ENCODE assay signal across 1 cellular context in the genomic region with DNA sequence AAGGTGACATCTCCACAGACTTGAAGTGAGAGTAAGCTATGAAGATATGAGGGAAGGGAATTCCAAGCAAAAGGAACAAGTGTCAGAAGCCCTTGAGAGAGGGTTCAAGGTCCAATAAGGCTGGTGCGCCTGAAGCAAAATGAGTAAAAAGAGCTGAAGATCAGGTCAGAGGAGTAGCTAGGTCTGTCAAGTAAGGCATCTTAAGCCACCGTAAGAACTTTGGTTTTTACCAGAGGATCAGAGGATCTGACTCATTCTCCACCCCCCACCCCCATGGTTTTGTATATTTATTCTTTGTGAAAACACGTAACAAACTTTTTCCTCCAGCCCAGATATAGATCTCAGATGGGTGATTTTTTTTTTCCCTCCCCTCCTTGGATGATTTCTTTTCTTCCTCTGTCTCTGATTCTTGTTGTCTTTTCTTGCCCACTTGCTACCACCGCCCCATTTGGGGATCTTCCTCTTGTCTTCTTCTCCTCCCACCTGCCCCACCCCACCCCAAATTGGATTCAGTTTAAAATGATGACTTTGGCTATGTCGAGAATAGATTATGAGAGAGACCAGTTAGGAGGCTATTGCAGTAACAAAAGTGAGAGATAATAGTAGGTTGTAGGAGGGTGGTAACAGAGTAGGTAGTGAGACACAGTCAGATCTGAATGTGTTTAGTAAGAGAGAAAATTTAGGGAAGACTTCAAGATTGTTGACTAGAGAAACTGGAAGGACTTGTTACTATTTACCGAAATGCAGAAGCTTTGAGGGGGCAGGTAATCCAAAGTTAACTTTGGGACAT.
TF ChIP-seq lines count a peak whose summit lies in the region.

No MANE protein-coding gene starts in this region.

TF ChIP-seq in WTC11, 78 proteins besides CTCF, POLR2A, EP300 and RAD21 (continued from another document):
- TF ChIP-seq ZNF281 (CRISPR knock-in tag; IDR thresholded peaks at IDR 0.05) (no peak), SP1 (CRISPR knock-in tag; conservative IDR thresholded peaks at IDR 0.05) (no peak)
- TF ChIP-seq, protein P1, sequence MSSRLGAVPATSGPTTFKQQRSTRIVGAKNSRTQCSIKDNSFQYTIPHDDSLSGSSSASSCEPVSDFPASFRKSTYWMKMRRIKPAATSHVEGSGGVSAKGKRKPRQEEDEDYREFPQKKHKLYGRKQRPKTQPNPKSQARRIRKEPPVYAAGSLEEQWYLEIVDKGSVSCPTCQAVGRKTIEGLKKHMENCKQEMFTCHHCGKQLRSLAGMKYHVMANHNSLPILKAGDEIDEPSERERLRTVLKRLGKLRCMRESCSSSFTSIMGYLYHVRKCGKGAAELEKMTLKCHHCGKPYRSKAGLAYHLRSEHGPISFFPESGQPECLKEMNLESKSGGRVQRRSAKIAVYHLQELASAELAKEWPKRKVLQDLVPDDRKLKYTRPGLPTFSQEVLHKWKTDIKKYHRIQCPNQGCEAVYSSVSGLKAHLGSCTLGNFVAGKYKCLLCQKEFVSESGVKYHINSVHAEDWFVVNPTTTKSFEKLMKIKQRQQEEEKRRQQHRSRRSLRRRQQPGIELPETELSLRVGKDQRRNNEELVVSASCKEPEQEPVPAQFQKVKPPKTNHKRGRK (CRISPR knock-in tag; IDR thresholded peaks at IDR 0.05; ENCODE audit: borderline replicate concordance) = no peak
